Comparison of ENCODE assay signal across 8 cellular contexts in genomic region chr14:81436296-81437138, GRCh38. TPM values are rescaled to one million over a fixed set of nuclear protein-coding genes. Genes with fewer than 3 reads are reported as not detected.
DNase-seq lines count a peak whose midpoint lies in the region; ATAC-seq and TF ChIP-seq lines count a peak whose summit lies in the region.

No MANE protein-coding gene starts in this region.

- H3K9ac ChIP-seq in muscle layer of colon (ENCODE audit: low read length), result no peak overlapping the region
- peak overlapping the region in 1 of 2 donors; percentile 36 for H3K9ac ChIP-seq in stomach smooth muscle (ENCODE audit: low read length in 2 of 2)

- peak overlapping the region; percentile 68 to 75 for H3K4me3 Mint-ChIP-seq in activated T-cell treated with anti-CD3 and anti-CD28 coated beads, Interleukin-2, amount 50 U/mL, for 72 hours

- peaks cover 12% of the 10 kb centered on the region for H3K4me1 Mint-ChIP-seq in activated T-cell treated with anti-CD3 and anti-CD28 coated beads, Interleukin-2, amount 50 U/mL, for 72 hours (ENCODE audit: low read depth)

- H3K27me3 ChIP-seq in muscle layer of colon (ENCODE audit: control insufficient read depth in 1 of 2, insufficient read depth in 2 of 2, low read length in 2 of 2), result peaks cover 11 to 25% of the 10 kb centered on the region in 2 donors
- H3K27me3 ChIP-seq in stomach smooth muscle (ENCODE audit: control insufficient read depth in 1 of 2, insufficient read depth in 2 of 2, low read length in 2 of 2), result peaks cover 23 to 27% of the 10 kb centered on the region in 2 donors

- no peak overlapping the region for H3K27ac ChIP-seq in muscle layer of colon (ENCODE audit: low read depth, low read length)
- no peak overlapping the region for H3K27ac ChIP-seq in stomach smooth muscle (ENCODE audit: low read length)

- peaks cover 6% of the 10 kb centered on the region for H3K4me1 ChIP-seq in muscle layer of colon (ENCODE audit: insufficient read depth, low read length)
- H3K4me1 ChIP-seq in stomach smooth muscle (ENCODE audit: control insufficient read depth, insufficient read depth, low read length), result peaks cover 14% of the 10 kb centered on the region

- H3K27ac Mint-ChIP-seq in activated T-cell treated with anti-CD3 and anti-CD28 coated beads, Interleukin-2, amount 50 U/mL, for 72 hours, result no peak overlapping the region

- H3K9me3 ChIP-seq in muscle layer of colon (ENCODE audit: low read length) (no peaks in the 10 kb centered on the region), stomach smooth muscle (ENCODE audit: control insufficient read depth in 2 of 2, low read length in 2 of 2) (no peaks in the 10 kb centered on the region)

- H3K36me3 ChIP-seq in muscle layer of colon (ENCODE audit: insufficient read depth, low read length) (no peaks in the 10 kb centered on the region), stomach smooth muscle (ENCODE audit: control insufficient read depth in 2 of 2, insufficient read depth in 2 of 2, low read length in 2 of 2) (no peaks in the 10 kb centered on the region)

- no peak for TF ChIP-seq CTCF in fibroblast of mammary gland (conservative IDR thresholded peaks at IDR 0.05; ENCODE audit: control insufficient read depth, insufficient read depth, low read depth, low read length)

- ATAC-seq in GM19351 (IDR thresholded peaks at IDR 0.05; ENCODE audit: unreplicated experiment), result peak; percentile 75
- ATAC-seq in HG03439 (IDR thresholded peaks at IDR 0.05; ENCODE audit: unreplicated experiment), result peak; percentile 52
- ATAC-seq in activated T-cell treated with anti-CD3 and anti-CD28 coated beads, Interleukin-2, amount 50 U/mL, for 72 hours (replicated peaks in 1 of 2), result peak; percentile 90

- H3K27me3 Mint-ChIP-seq in activated T-cell treated with anti-CD3 and anti-CD28 coated beads, Interleukin-2, amount 50 U/mL, for 72 hours (ENCODE audit: low read depth), result peaks cover 76% of the 10 kb centered on the region

- DNase-seq in C1 segment of cervical spinal cord (lab: John Stamatoyannopoulos, UW) (peak in 13 of 14 donors; percentile 25 to 87 (median 55)), NCI-H774 (lab: John Stamatoyannopoulos, UW) (peak; percentile 80), fibroblast of mammary gland (ENCODE audit: low read depth) (peak; percentile 47)
- peak; percentile 54 to 59 for DNase-seq in activated T-cell treated with anti-CD3 and anti-CD28 coated beads, Interleukin-2, amount 50 U/mL, for 72 hours

- H3K4me3 ChIP-seq in fibroblast of mammary gland (ENCODE audit: control insufficient read depth, low read depth, low read length) (peak overlapping the region; percentile 40), muscle layer of colon (ENCODE audit: low read depth in 1 of 2, low read length in 2 of 2) (peak overlapping the region; percentile 61 to 74), stomach smooth muscle (ENCODE audit: low read length in 2 of 2) (peak overlapping the region; percentile 68 to 78)

- peaks cover 0 to 3% of the 10 kb centered on the region in 2 donors for H3K36me3 Mint-ChIP-seq in activated T-cell treated with anti-CD3 and anti-CD28 coated beads, Interleukin-2, amount 50 U/mL, for 72 hours (ENCODE audit: insufficient read depth in 2 of 2)

- H3K9me3 Mint-ChIP-seq in activated T-cell treated with anti-CD3 and anti-CD28 coated beads, Interleukin-2, amount 50 U/mL, for 72 hours, result no peaks in the 10 kb centered on the region

RNA-seq across cellular contexts. Expression of gene STON2, which starts 36.4 kb away (rescaled TPM):
- under 1 TPM; 0.10 to 0.12 TPM for total RNA-seq in activated T-cell treated with anti-CD3 and anti-CD28 coated beads, Interleukin-2, amount 50 U/mL, for 72 hours
